ENCODE assay signal across 1 cellular context in genomic region chr5:17260549-17260948, GRCh38.
TF ChIP-seq lines count a peak whose summit lies in the region.

No MANE protein-coding gene starts in this region.

TF ChIP-seq in HEK293, 187 proteins besides CTCF, POLR2A, EP300 and RAD21 (continued from another document):
- no peak for TF ChIP-seq ZNF18 (tag by site-specific recombination; IDR thresholded peaks at IDR 0.05)
- no peak for TF ChIP-seq ZSCAN5A (tag by site-specific recombination; IDR thresholded peaks at IDR 0.05)
- TF ChIP-seq ZNF521 (tag by site-specific recombination; IDR thresholded peaks at IDR 0.05) = no peak
- no peak for TF ChIP-seq ZNF501 (tag by site-specific recombination; IDR thresholded peaks at IDR 0.05)
- TF ChIP-seq ZNF48 (tag by site-specific recombination; IDR thresholded peaks at IDR 0.05) = no peak
- TF ChIP-seq, protein P1, sequence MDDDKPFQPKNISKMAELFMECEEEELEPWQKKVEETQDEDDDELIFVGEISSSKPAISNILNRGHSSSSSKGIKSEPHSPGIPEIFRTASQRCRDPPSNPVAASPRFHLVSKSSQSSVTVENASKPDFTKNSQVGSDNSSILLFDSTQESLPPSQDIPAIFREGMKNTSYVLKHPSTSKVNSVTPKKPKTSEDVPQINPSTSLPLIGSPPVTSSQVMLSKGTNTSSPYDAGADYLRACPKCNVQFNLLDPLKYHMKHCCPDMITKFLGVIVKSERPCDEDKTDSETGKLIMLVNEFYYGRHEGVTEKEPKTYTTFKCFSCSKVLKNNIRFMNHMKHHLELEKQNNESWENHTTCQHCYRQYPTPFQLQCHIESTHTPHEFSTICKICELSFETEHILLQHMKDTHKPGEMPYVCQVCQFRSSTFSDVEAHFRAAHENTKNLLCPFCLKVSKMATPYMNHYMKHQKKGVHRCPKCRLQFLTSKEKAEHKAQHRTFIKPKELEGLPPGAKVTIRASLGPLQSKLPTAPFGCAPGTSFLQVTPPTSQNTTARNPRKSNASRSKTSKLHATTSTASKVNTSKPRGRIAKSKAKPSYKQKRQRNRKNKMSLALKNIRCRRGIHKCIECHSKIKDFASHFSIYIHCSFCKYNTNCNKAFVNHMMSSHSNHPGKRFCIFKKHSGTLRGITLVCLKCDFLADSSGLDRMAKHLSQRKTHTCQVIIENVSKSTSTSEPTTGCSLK (tag by site-specific recombination; IDR thresholded peaks at IDR 0.05) = no peak
- TF ChIP-seq ZNF660 (tag by site-specific recombination; IDR thresholded peaks at IDR 0.05) = no peak
- TF ChIP-seq ZNF2 (tag by site-specific recombination; IDR thresholded peaks at IDR 0.05) = no peak
